Comparison of ENCODE assay signal across 9 cellular contexts in genomic region chr15:71386448-71387236, GRCh38.
DNase-seq lines count a peak whose midpoint lies in the region; ATAC-seq and TF ChIP-seq lines count a peak whose summit lies in the region.
"Had no signal": no experiment of that assay in that cellular context is flagged by ENCODE, and none has a peak within 500 bp of the region (broad histone marks: within the 10 kb centered on the region; RNA-seq: fewer than 3 reads in every experiment).

No MANE protein-coding gene starts in this region.

- H3K9me3 ChIP-seq in gastroesophageal sphincter (no peaks in the 10 kb centered on the region), smooth muscle cell (replicated peaks; ENCODE audit: low read depth) (no peaks in the 10 kb centered on the region)

- H3K36me3 ChIP-seq in gastroesophageal sphincter, result no peaks in the 10 kb centered on the region
- H3K36me3 ChIP-seq in smooth muscle cell (ENCODE audit: low read depth), result no peaks in the 10 kb centered on the region

- H4K20me1 ChIP-seq in smooth muscle cell (ENCODE audit: low read depth), result no peaks in the 10 kb centered on the region

- no peak for TF ChIP-seq POLR2A in gastroesophageal sphincter (IDR thresholded peaks at IDR 0.05)

- no peaks in the 10 kb centered on the region for H3K79me2 ChIP-seq in smooth muscle cell (ENCODE audit: low read depth)

- no peaks in the 10 kb centered on the region for H3F3A ChIP-seq in smooth muscle cell (ENCODE audit: low read depth)

- TF ChIP-seq CTCF in gastroesophageal sphincter (IDR thresholded peaks at IDR 0.05) (peak; percentile 46 to 71 (median 61)), smooth muscle cell (IDR thresholded peaks at IDR 0.05; ENCODE audit: borderline replicate concordance, insufficient read depth, poor library complexity, severe bottlenecking) (peak; percentile 50)

- H3K4me1 ChIP-seq in gastroesophageal sphincter, result peaks cover 5 to 45% (median 17%) of the 10 kb centered on the region in 3 donors
- H3K4me1 ChIP-seq in smooth muscle cell (ENCODE audit: low read depth), result peaks cover 13% of the 10 kb centered on the region

- 39 to 51% methylated on average over 10 of the region's 10 CpGs for WGBS in gastroesophageal sphincter (ENCODE audit: low coverage in 1 of 2), 2 donors
- WGBS in smooth muscle cell (ENCODE audit: low lambda C conversion rate), result 21% methylated on average over 10 of the region's 10 CpGs

- DNase-seq in DMS 273 (lab: John Stamatoyannopoulos, UW; ENCODE audit: unreplicated experiment) (peak; percentile 45), DMS 273 treated with DMSO at 0.1 percent for 48 hours (lab: John Stamatoyannopoulos, UW) (no peak), RPMI7951 (ENCODE audit: low read depth) (peak; percentile 41), smooth muscle cell (lab: John Stamatoyannopoulos, UW; ENCODE audit: unreplicated experiment) (no peak), amygdala (lab: John Stamatoyannopoulos, UW) (no peak), COR-L47 (lab: John Stamatoyannopoulos, UW) (no peak)

- no peak overlapping the region for H3K9ac ChIP-seq in smooth muscle cell (ENCODE audit: low read depth)

- peak overlapping the region in 1 of 4 donors; percentile 48 for H3K27ac ChIP-seq in gastroesophageal sphincter
- H3K27ac ChIP-seq in smooth muscle cell (ENCODE audit: low read depth), result no peak overlapping the region
- H3K27ac ChIP-seq: epithelial cell of prostate had no signal

- H3K4me3 ChIP-seq in gastroesophageal sphincter, result no peak overlapping the region
- no peak overlapping the region for H3K4me3 ChIP-seq in smooth muscle cell

- H3K4me2 ChIP-seq in smooth muscle cell, result peak overlapping the region; percentile 45

- no peak for ATAC-seq in gastroesophageal sphincter
- ATAC-seq in HG03039 (IDR thresholded peaks at IDR 0.05; ENCODE audit: unreplicated experiment), result no peak

- H2AFZ ChIP-seq in smooth muscle cell (ENCODE audit: low read depth), result no peak overlapping the region

- TF ChIP-seq EP300 in gastroesophageal sphincter (IDR thresholded peaks at IDR 0.05), result no peak

- H3K27me3 ChIP-seq in gastroesophageal sphincter (no peaks in the 10 kb centered on the region), smooth muscle cell (ENCODE audit: low read depth) (no peaks in the 10 kb centered on the region)

Comparison
In these comparisons a context has a peak if more than half of its experiments do, and no peak if none do; other contexts are left out.
1. DNase-seq: peak in DMS 273 (single experiment) and RPMI7951 (single experiment); none in DMS 273 treated with DMSO at 0.1 percent for 48 hours (single experiment), smooth muscle cell (single experiment), amygdala (0 of 56) and COR-L47 (single experiment).